Comparison of ENCODE assay signal across 11 cellular contexts in genomic region chr6:32462609-32463008, GRCh38. TPM values are rescaled to one million over a fixed set of nuclear protein-coding genes. Genes with fewer than 3 reads are reported as not detected.
DNase-seq lines count a peak whose midpoint lies in the region; ATAC-seq and TF ChIP-seq lines count a peak whose summit lies in the region.
"Had no signal": no experiment of that assay in that cellular context is flagged by ENCODE, and none has a peak within 500 bp of the region (broad histone marks: within the 10 kb centered on the region; RNA-seq: fewer than 3 reads in every experiment).

No MANE protein-coding gene starts in this region.

- DNase-seq in Daoy (ENCODE audit: low read depth) (peak; percentile 85), hepatocyte (ENCODE audit: low spot score) (peak; percentile 13), NCI-H1930 (lab: John Stamatoyannopoulos, UW) (no peak), putamen (ENCODE audit: low spot score) (no peak), DMS153 treated with DMSO at 0.1 percent for 48 hours (lab: John Stamatoyannopoulos, UW; ENCODE audit: unreplicated experiment) (no peak), G401 (ENCODE audit: low spot score) (no peak)

- 59% methylated on average over 3 of the region's 3 CpGs for WGBS in hepatocyte (ENCODE audit: low lambda C conversion rate, missing lambda C conversion rate)

- no peak overlapping the region for H2AFZ ChIP-seq in hepatocyte

- H4K20me1 ChIP-seq in hepatocyte (ENCODE audit: insufficient read depth, poor library complexity, severe bottlenecking) = no peaks in the 10 kb centered on the region

- no peak overlapping the region for H3K4me2 ChIP-seq in hepatocyte

- no peak overlapping the region for H3K27ac ChIP-seq in hepatocyte
- H3K27ac ChIP-seq: ascending aorta, SJSA1 had no signal

- H3K4me1 ChIP-seq in hepatocyte (ENCODE audit: insufficient read depth) = no peaks in the 10 kb centered on the region
- H3K4me1 ChIP-seq: ascending aorta, SJSA1 had no signal

- H3K79me2 ChIP-seq in hepatocyte = no peaks in the 10 kb centered on the region

- no peaks in the 10 kb centered on the region for H3K9me3 ChIP-seq in hepatocyte (ENCODE audit: low read depth)
- H3K9me3 ChIP-seq: ascending aorta, SJSA1 had no signal

- no peaks in the 10 kb centered on the region for H3K36me3 ChIP-seq in hepatocyte (replicated peaks; ENCODE audit: insufficient read depth, low read depth)
- H3K36me3 ChIP-seq: ascending aorta, SJSA1 had no signal

- H3K4me3 ChIP-seq in hepatocyte = no peak overlapping the region
- H3K4me3 ChIP-seq: ascending aorta, SJSA1 had no signal

- H3K27me3 ChIP-seq in hepatocyte = no peaks in the 10 kb centered on the region
- H3K27me3 ChIP-seq: ascending aorta had no signal

- peak; percentile 54 for ATAC-seq in GM19351 (IDR thresholded peaks at IDR 0.05; ENCODE audit: unreplicated experiment)
- ATAC-seq in HG03378 (IDR thresholded peaks at IDR 0.05; ENCODE audit: unreplicated experiment) = peak; percentile 84

- in situ Hi-C loops in G401 (cut with HindIII; ENCODE audit: low sequenced_read_pairs) = no loop called here

- no peaks in the 10 kb centered on the region for H3K9me2 ChIP-seq in hepatocyte (replicated peaks; ENCODE audit: insufficient read depth)

- TF ChIP-seq CTCF in hepatocyte (IDR thresholded peaks at IDR 0.05; ENCODE audit: poor library complexity) = no peak

RNA-seq across cellular contexts. Expression of gene HLA-DRA, which starts 22.9 kb away (rescaled TPM):
- 0.46 and 2.2 TPM in 2 replicates for total RNA-seq in Daoy (2014; rRNA removed; shearing (Covaris generic))
- 1.3 and 3.7 TPM in 2 replicates for total RNA-seq in hepatocyte
- polyA plus RNA-seq in hepatocyte = 0.64 and 0.75 TPM in 2 replicates
- total RNA-seq in G401 (2014; rRNA removed; shearing (Covaris generic)) = not detected in 2 replicates
- total RNA-seq: SJSA1 had no signal

RNA-seq across cellular contexts. Expression of gene BTNL2, which starts 55.6 kb away (rescaled TPM):
- not detected in 2 replicates for total RNA-seq in Daoy (2014; rRNA removed; shearing (Covaris generic))
- total RNA-seq in hepatocyte = not detected in 2 replicates
- polyA plus RNA-seq in hepatocyte = 0.62 TPM in 1 of 2 replicates, not detected in the other
- total RNA-seq in G401 (2014; rRNA removed; shearing (Covaris generic)) = not detected in 2 replicates
- total RNA-seq: ascending aorta, mucosa of gallbladder, SJSA1 had no signal

Comparison
In these comparisons a context has a peak if more than half of its experiments do, and no peak if none do; other contexts are left out.
1. DNase-seq: peak in Daoy (single experiment) and hepatocyte (single experiment); none in NCI-H1930 (0 of 2), putamen (single experiment), DMS153 treated with DMSO at 0.1 percent for 48 hours (single experiment) and G401 (single experiment).